7 cellular contexts compared by ENCODE assay signal in the genomic region with DNA sequence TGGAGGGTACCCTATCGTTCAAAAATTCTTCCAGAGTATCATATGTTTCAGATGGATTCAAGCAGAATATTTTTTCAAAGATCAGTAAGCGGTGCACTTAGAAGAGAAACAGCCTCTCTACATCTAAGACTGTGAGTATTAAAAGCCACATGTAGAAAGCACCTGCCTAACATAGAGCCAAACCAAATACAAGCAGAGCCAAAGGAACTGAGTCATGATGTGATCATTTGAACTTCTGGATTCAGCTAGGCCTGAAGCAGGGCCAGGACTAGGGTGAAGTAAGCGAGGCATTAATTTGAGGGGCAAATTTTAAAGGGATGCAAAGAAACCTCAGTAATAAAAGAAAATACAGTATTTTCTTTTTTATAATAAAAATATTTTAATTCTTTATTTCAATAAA. TPM values are rescaled to one million over a fixed set of nuclear protein-coding genes. Genes with fewer than 3 reads are reported as not detected.
DNase-seq lines count a peak whose midpoint lies in the region; ATAC-seq, FAIRE-seq and TF ChIP-seq lines count a peak whose summit lies in the region.
"Not testable (repeated sequence)": the region's sequence is repeated elsewhere in the genome, so short reads cannot be mapped to it uniquely, and the experiment has no call there.

No MANE protein-coding gene starts in this region.

- H3K27ac ChIP-seq in pancreas: peak overlapping the region in 1 of 4 donors; percentile 28

- not testable (repeated sequence) for H3K36me3 ChIP-seq in adipocyte (ENCODE audit: control insufficient read depth, insufficient read depth, low read length, severe bottlenecking); pancreas

- not testable (repeated sequence) for TF ChIP-seq CTCF in epithelial cell of esophagus (IDR thresholded peaks at IDR 0.05; ENCODE audit: insufficient read depth, low read depth, low read length, missing control alignments); pancreas (IDR thresholded peaks at IDR 0.05)

- H3K4me3 ChIP-seq in adipocyte (ENCODE audit: low read length); epithelial cell of esophagus (ENCODE audit: low read length); pancreas: not testable (repeated sequence)

- ATAC-seq in pancreas: peak; percentile 95 to 99 (median 98)

- intact Hi-C loops in pancreas (cut with DNase I): not testable (repeated sequence)

- not testable (repeated sequence) for H3K9me3 ChIP-seq in adipocyte (ENCODE audit: control insufficient read depth, low read length); pancreas

- H3K4me1 ChIP-seq in adipocyte (ENCODE audit: control insufficient read depth, insufficient read depth, low read length) (peaks cover 16% of the 10 kb centered on the region), pancreas (peaks cover 6 to 24% (median 8%) of the 10 kb centered on the region in 3 donors)

- FAIRE-seq in islet of Langerhans (lab: Jason Lieb, UNC): peak; percentile 41
- peak; percentile 23 for FAIRE-seq in pancreas (lab: Jason Lieb, UNC)

- WGBS in pancreas, 2 donors: 44 to 52% methylated on average over 3 of the region's 3 CpGs

- DNase-seq in EL (peak; percentile 46), NCI-H1092 treated with DMSO at 0.1 percent for 48 hours (lab: John Stamatoyannopoulos, UW) (peak; percentile 38), RKO (ENCODE audit: low spot score) (peak; percentile 40), adipocyte (ENCODE audit: low read depth) (peak; percentile 3), epithelial cell of esophagus (ENCODE audit: low read depth) (peak; percentile 60), pancreas (peak in 2 of 6 donors; percentile 42 to 46)

- not testable (repeated sequence) for H3K27me3 ChIP-seq in adipocyte (replicated peaks; ENCODE audit: control insufficient read depth, insufficient read depth, low read length); pancreas

- not testable (repeated sequence) for H3K9ac ChIP-seq in adipocyte (ENCODE audit: low read length)

RNA-seq across cellular contexts. Expression of gene CXADR, which starts 23.3 kb away (rescaled TPM):
- total RNA-seq in pancreas: 10 to 100 TPM; 11.7 to 24.8 (median 16.4) TPM
- polyA plus RNA-seq in pancreas: 1 to 10 TPM; 5.1 to 5.8 TPM
